ENCODE assay signal across 1 cellular context in genomic region chr5:43313035-43313853, GRCh38.
TF ChIP-seq lines count a peak whose summit lies in the region.

HMGCS1 (minus strand) TSS chr5:43313412; CDS start chr5:43298965, 14,447 bp downstream.

TF ChIP-seq in K562, 482 proteins besides CTCF, POLR2A, EP300 and RAD21 (continued from another document and continues in another):
- TF ChIP-seq, protein P1, sequence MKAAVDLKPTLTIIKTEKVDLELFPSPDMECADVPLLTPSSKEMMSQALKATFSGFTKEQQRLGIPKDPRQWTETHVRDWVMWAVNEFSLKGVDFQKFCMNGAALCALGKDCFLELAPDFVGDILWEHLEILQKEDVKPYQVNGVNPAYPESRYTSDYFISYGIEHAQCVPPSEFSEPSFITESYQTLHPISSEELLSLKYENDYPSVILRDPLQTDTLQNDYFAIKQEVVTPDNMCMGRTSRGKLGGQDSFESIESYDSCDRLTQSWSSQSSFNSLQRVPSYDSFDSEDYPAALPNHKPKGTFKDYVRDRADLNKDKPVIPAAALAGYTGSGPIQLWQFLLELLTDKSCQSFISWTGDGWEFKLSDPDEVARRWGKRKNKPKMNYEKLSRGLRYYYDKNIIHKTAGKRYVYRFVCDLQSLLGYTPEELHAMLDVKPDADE (conservative IDR thresholded peaks at IDR 0.05; ENCODE audit: control insufficient read depth, low read depth, low read length) = peak; percentile 62
- TF ChIP-seq NFE2L1 (tag; IDR thresholded peaks at IDR 0.05; ENCODE audit: borderline replicate concordance, low read depth) (no peak), TGIF2 (CRISPR knock-in tag; IDR thresholded peaks at IDR 0.05) (no peak), NR0B1 (IDR thresholded peaks at IDR 0.05; ENCODE audit: partially characterized antibody) (no peak), E2F4 (CRISPR knock-in tag; IDR thresholded peaks at IDR 0.05; ENCODE audit: low read depth) (no peak; the same call in 1 of the 2 replicates), BCL6 (CRISPR knock-in tag; IDR thresholded peaks at IDR 0.05) (no peak), SAP30 (IDR thresholded peaks at IDR 0.05; ENCODE audit: borderline replicate concordance, insufficient read depth, low read depth, low read length, poor library complexity, severe bottlenecking) (peak; percentile 43), EZH2 (IDR thresholded peaks at IDR 0.05; ENCODE audit: borderline replicate concordance, low read depth, low read length) (no peak), ASH1L (IDR thresholded peaks at IDR 0.05; ENCODE audit: borderline replicate concordance, low read depth, partially characterized antibody) (peak; percentile 99), NELFE (IDR thresholded peaks at IDR 0.05; ENCODE audit: insufficient read depth, insufficient read length) (no peak), EP400 (IDR thresholded peaks at IDR 0.05) (peak; percentile 84), MBD2 (IDR thresholded peaks at IDR 0.05; ENCODE audit: borderline replicate concordance, low read depth) (peak; percentile 94), SRSF7 (optimal IDR thresholded peaks at IDR 0.05; ENCODE audit: low read depth, low read length) (no peak), ZNF76 (CRISPR knock-in tag; IDR thresholded peaks at IDR 0.05; ENCODE audit: borderline replicate concordance) (no peak), BCOR (IDR thresholded peaks at IDR 0.05) (peak; percentile 25; the same call in 1 of the 2 replicates), CXXC5 (CRISPR knock-in tag; IDR thresholded peaks at IDR 0.05) (peak; percentile 83), RCOR1 (IDR thresholded peaks at IDR 0.05; ENCODE audit: borderline replicate concordance in 1 of 2, low read depth in 2 of 2, low read length in 2 of 2) (peak in 1 of 2 experiments; percentile 79; a peak in 2 of 4 replicates), TAF9B (IDR thresholded peaks at IDR 0.05; ENCODE audit: partially characterized antibody) (peak; percentile 42), ZNF133 (CRISPR knock-in tag; IDR thresholded peaks at IDR 0.05) (no peak), SP1 (CRISPR knock-in tag; IDR thresholded peaks at IDR 0.05) (peak; percentile 95), ZBTB17 (CRISPR knock-in tag; IDR thresholded peaks at IDR 0.05) (0 out of 2 replicates have a peak, but pooled peaks have one; percentile 46), ZNF274 (IDR thresholded peaks at IDR 0.05; ENCODE audit: borderline replicate concordance, low read depth, low read length) (no peak), CBX5 (IDR thresholded peaks at IDR 0.05; ENCODE audit: borderline replicate concordance, low read depth) (no peak), ZNF445 (CRISPR knock-in tag; IDR thresholded peaks at IDR 0.05; ENCODE audit: low read depth) (no peak), ZC3H4 (CRISPR knock-in tag; IDR thresholded peaks at IDR 0.05; ENCODE audit: borderline replicate concordance) (no peak; the same call in 1 of the 2 replicates), JUN (IDR thresholded peaks at IDR 0.05; ENCODE audit: borderline replicate concordance, low read depth, low read length) (peak; percentile 55; the same call in 1 of the 2 replicates), JUN (CRISPR knock-in tag; IDR thresholded peaks at IDR 0.05; ENCODE audit: borderline replicate concordance) (peak; percentile 78; the same call in 1 of the 2 replicates), SFPQ (IDR thresholded peaks at IDR 0.05; ENCODE audit: low read depth, low read length) (no peak), CEBPB (tag; IDR thresholded peaks at IDR 0.05) (no peak), CREM (IDR thresholded peaks at IDR 0.05; ENCODE audit: low read depth) (peak; percentile 92), HOXB6 (CRISPR knock-in tag; IDR thresholded peaks at IDR 0.05; ENCODE audit: borderline replicate concordance) (no peak), PRDM10 (IDR thresholded peaks at IDR 0.05; ENCODE audit: partially characterized antibody) (peak; percentile 10), HMGN3 (IDR thresholded peaks at IDR 0.05; ENCODE audit: borderline replicate concordance, extremely low read depth, insufficient read length, low read depth, low read length) (peak; percentile 39), ILK (tag; IDR thresholded peaks at IDR 0.05; ENCODE audit: borderline replicate concordance, low read depth) (no peak), SPI1 (IDR thresholded peaks at IDR 0.05; ENCODE audit: borderline replicate concordance, low read depth, low read length) (peak; percentile 81), TBL1XR1 (IDR thresholded peaks at IDR 0.05; ENCODE audit: low read length in 2 of 2) (peak in 1 of 2 experiments; percentile 41; a peak in 3 of 4 replicates), ZEB2 (IDR thresholded peaks at IDR 0.05) (0 out of 2 replicates have a peak, but pooled peaks have one; percentile 19), SP2 (IDR thresholded peaks at IDR 0.05; ENCODE audit: extremely low read depth, low read depth, low read length, poor library complexity, severe bottlenecking) (peak; percentile 71), CEBPG (CRISPR knock-in tag; IDR thresholded peaks at IDR 0.05) (no peak; the same call in 1 of the 2 replicates), CEBPG (tag; conservative IDR thresholded peaks at IDR 0.05 in 1 of 2, IDR thresholded peaks at IDR 0.05 in 1 of 2) (no peak)
- TF ChIP-seq, protein P2, sequence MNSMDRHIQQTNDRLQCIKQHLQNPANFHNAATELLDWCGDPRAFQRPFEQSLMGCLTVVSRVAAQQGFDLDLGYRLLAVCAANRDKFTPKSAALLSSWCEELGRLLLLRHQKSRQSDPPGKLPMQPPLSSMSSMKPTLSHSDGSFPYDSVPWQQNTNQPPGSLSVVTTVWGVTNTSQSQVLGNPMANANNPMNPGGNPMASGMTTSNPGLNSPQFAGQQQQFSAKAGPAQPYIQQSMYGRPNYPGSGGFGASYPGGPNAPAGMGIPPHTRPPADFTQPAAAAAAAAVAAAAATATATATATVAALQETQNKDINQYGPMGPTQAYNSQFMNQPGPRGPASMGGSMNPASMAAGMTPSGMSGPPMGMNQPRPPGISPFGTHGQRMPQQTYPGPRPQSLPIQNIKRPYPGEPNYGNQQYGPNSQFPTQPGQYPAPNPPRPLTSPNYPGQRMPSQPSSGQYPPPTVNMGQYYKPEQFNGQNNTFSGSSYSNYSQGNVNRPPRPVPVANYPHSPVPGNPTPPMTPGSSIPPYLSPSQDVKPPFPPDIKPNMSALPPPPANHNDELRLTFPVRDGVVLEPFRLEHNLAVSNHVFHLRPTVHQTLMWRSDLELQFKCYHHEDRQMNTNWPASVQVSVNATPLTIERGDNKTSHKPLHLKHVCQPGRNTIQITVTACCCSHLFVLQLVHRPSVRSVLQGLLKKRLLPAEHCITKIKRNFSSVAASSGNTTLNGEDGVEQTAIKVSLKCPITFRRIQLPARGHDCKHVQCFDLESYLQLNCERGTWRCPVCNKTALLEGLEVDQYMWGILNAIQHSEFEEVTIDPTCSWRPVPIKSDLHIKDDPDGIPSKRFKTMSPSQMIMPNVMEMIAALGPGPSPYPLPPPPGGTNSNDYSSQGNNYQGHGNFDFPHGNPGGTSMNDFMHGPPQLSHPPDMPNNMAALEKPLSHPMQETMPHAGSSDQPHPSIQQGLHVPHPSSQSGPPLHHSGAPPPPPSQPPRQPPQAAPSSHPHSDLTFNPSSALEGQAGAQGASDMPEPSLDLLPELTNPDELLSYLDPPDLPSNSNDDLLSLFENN (IDR thresholded peaks at IDR 0.05; ENCODE audit: low read depth in 2 of 2, low read length in 2 of 2) = peak in 1 of 2 experiments; percentile 22; a peak in 2 of 4 replicates
- TF ChIP-seq, protein P3, sequence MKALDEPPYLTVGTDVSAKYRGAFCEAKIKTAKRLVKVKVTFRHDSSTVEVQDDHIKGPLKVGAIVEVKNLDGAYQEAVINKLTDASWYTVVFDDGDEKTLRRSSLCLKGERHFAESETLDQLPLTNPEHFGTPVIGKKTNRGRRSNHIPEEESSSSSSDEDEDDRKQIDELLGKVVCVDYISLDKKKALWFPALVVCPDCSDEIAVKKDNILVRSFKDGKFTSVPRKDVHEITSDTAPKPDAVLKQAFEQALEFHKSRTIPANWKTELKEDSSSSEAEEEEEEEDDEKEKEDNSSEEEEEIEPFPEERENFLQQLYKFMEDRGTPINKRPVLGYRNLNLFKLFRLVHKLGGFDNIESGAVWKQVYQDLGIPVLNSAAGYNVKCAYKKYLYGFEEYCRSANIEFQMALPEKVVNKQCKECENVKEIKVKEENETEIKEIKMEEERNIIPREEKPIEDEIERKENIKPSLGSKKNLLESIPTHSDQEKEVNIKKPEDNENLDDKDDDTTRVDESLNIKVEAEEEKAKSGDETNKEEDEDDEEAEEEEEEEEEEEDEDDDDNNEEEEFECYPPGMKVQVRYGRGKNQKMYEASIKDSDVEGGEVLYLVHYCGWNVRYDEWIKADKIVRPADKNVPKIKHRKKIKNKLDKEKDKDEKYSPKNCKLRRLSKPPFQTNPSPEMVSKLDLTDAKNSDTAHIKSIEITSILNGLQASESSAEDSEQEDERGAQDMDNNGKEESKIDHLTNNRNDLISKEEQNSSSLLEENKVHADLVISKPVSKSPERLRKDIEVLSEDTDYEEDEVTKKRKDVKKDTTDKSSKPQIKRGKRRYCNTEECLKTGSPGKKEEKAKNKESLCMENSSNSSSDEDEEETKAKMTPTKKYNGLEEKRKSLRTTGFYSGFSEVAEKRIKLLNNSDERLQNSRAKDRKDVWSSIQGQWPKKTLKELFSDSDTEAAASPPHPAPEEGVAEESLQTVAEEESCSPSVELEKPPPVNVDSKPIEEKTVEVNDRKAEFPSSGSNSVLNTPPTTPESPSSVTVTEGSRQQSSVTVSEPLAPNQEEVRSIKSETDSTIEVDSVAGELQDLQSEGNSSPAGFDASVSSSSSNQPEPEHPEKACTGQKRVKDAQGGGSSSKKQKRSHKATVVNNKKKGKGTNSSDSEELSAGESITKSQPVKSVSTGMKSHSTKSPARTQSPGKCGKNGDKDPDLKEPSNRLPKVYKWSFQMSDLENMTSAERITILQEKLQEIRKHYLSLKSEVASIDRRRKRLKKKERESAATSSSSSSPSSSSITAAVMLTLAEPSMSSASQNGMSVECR (CRISPR knock-in tag; IDR thresholded peaks at IDR 0.05) = peak; percentile 73; the same call in 1 of the 2 replicates
- TF ChIP-seq, protein P4, sequence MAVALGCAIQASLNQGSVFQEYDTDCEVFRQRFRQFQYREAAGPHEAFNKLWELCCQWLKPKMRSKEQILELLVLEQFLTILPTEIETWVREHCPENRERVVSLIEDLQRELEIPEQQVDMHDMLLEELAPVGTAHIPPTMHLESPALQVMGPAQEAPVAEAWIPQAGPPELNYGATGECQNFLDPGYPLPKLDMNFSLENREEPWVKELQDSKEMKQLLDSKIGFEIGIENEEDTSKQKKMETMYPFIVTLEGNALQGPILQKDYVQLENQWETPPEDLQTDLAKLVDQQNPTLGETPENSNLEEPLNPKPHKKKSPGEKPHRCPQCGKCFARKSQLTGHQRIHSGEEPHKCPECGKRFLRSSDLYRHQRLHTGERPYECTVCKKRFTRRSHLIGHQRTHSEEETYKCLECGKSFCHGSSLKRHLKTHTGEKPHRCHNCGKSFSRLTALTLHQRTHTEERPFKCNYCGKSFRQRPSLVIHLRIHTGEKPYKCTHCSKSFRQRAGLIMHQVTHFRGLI (CRISPR knock-in tag; IDR thresholded peaks at IDR 0.05) = no peak
